ENCODE assay signal across 10 cellular contexts in the genomic region with DNA sequence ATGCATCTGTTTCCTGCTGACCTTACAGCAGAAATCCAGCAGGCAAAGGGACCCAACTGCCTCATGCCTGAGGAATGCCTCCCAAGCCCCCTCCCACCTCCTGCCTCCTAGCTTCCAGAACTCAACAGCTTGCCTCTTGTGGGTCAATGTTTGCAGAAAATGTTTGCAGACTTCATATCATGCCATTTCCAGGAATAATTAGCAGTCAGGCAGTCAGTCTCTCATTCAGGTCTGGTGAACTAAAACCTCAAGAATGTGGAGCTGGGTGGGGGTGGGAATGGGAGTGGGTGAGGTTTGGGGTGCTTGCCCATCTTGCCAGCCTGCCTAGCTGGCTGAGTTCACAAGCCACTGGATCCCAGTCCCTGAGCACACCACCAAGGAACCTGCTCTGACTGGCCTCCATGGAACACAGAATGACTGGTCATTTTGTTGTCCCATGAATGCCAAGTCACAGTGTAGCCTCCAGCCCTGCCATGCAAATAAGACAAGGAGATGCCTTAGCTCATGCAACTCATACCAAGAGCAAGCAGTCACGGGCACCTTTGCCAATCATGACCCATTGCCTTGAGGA. TPM values are rescaled to one million over a fixed set of nuclear protein-coding genes. Genes with fewer than 3 reads are reported as not detected.
DNase-seq lines count a peak whose midpoint lies in the region; ATAC-seq and TF ChIP-seq lines count a peak whose summit lies in the region.
"Had no signal": no experiment of that assay in that cellular context is flagged by ENCODE, and none has a peak within 500 bp of the region (broad histone marks: within the 10 kb centered on the region; RNA-seq: fewer than 3 reads in every experiment).

No MANE protein-coding gene starts in this region.

- H3K4me1 ChIP-seq in SK-N-SH (ENCODE audit: control insufficient read depth in 1 of 2, insufficient read depth in 2 of 2, low read depth in 1 of 2, low read length in 1 of 2), result peaks cover 7 to 21% of the 10 kb centered on the region in 2 experiments; a peak in 3 of 4 replicates
- peaks cover 0 to 3% of the 10 kb centered on the region in 2 donors for H3K4me1 ChIP-seq in thoracic aorta (ENCODE audit: control insufficient read depth in 1 of 2, low read depth in 2 of 2)

- peak overlapping the region; percentile 70 for H3K9ac ChIP-seq in SK-N-SH

- no peak for TF ChIP-seq RAD21 in SK-N-SH (IDR thresholded peaks at IDR 0.05; ENCODE audit: low read length)

- peaks cover 32% of the 10 kb centered on the region for H3F3A ChIP-seq in SK-N-SH (replicated peaks; ENCODE audit: insufficient read depth)

- H3K27me3 ChIP-seq in SK-N-SH (ENCODE audit: insufficient read depth) (no peaks in the 10 kb centered on the region), thoracic aorta (replicated peaks; ENCODE audit: insufficient read depth) (no peaks in the 10 kb centered on the region)

- H3K9me2 ChIP-seq in SK-N-SH, result no peaks in the 10 kb centered on the region

- H3K79me2 ChIP-seq in SK-N-SH (ENCODE audit: insufficient read depth), result no peaks in the 10 kb centered on the region

- CTCF ChIA-PET in SK-N-SH (lab: Yijun Ruan, JAX), result no interaction called here

- peak overlapping the region; percentile 80 for H3K4me2 ChIP-seq in SK-N-SH

- WGBS in SK-N-SH (ENCODE audit: low lambda C conversion rate), result 0% methylated on average over 1 of the region's 1 CpG

- peak in 1 of 2 experiments; percentile 85 for TF ChIP-seq EP300 in SK-N-SH (IDR thresholded peaks at IDR 0.05; ENCODE audit: borderline replicate concordance in 1 of 2, low read depth in 1 of 2, low read length in 1 of 2)

- peak overlapping the region in 1 of 2 experiments; percentile 18; a peak in 1 of 4 replicates for H3K4me3 ChIP-seq in SK-N-SH (ENCODE audit: low read depth in 2 of 2, low read length in 1 of 2)
- H3K4me3 ChIP-seq in foreskin fibroblast (ENCODE audit: low read depth in 1 of 2, low read length in 2 of 2), result no peak overlapping the region
- H3K4me3 ChIP-seq in thoracic aorta, result no peak overlapping the region

- H3K9me3 ChIP-seq in SK-N-SH (no peaks in the 10 kb centered on the region), thoracic aorta (no peaks in the 10 kb centered on the region)

- DNase-seq in NCI-H2196 (lab: John Stamatoyannopoulos, UW; ENCODE audit: unreplicated experiment) (peak; percentile 53), NCI-H2196 treated with DMSO at 0.1 percent for 48 hours (lab: John Stamatoyannopoulos, UW; ENCODE audit: unreplicated experiment) (no peak), SK-N-SH (no peak), foreskin fibroblast (peak; percentile 49 to 68), thoracic aorta (ENCODE audit: low spot score) (no peak), NCI-H187 treated with DMSO at 0.1 percent for 48 hours (lab: John Stamatoyannopoulos, UW) (no peak), occipital lobe (lab: John Stamatoyannopoulos, UW) (no peak)
- DNase-seq: NCI-H1694 treated with DMSO at 0.1 percent for 48 hours; stimulated activated naive B cell treated with anti-CD40 and anti-IgM and Interleukin-4, amounts not matched to agents 10 μg/mL and 1 μg/mL and 100 μg/mL, for 72 hours had no signal

- ATAC-seq in thoracic aorta (ENCODE audit: insufficient number of reproducible peaks, low FRiP score, low read depth), result peak; percentile 60
- ATAC-seq in HG03175 (IDR thresholded peaks at IDR 0.05; ENCODE audit: unreplicated experiment), result no peak
- ATAC-seq: stimulated activated naive B cell treated with anti-CD40 and anti-IgM and Interleukin-4, amounts not matched to agents 10 μg/mL and 1 μg/mL and 100 μg/mL, for 72 hours had no signal

- H3K27ac ChIP-seq in SK-N-SH (ENCODE audit: low read depth in 2 of 2, low read length in 1 of 2), result peak overlapping the region; percentile 93 to 99
- H3K27ac ChIP-seq in thoracic aorta, result peak overlapping the region; percentile 7 to 34

- POLR2A ChIA-PET in SK-N-SH (lab: Yijun Ruan, JAX), result no interaction called here

- TF ChIP-seq CTCF in SK-N-SH (IDR thresholded peaks at IDR 0.05) (no peak), foreskin fibroblast (IDR thresholded peaks at IDR 0.05; ENCODE audit: low read depth, low read length) (no peak), thoracic aorta (IDR thresholded peaks at IDR 0.05) (no peak)

- no peak overlapping the region for H2AFZ ChIP-seq in SK-N-SH (ENCODE audit: low read depth)

- no peaks in the 10 kb centered on the region for H3K36me3 ChIP-seq in SK-N-SH (replicated peaks in 1 of 2; ENCODE audit: control insufficient read depth in 1 of 2, insufficient read depth in 2 of 2, low read length in 1 of 2)
- no peaks in the 10 kb centered on the region for H3K36me3 ChIP-seq in thoracic aorta

- no peaks in the 10 kb centered on the region for H4K20me1 ChIP-seq in SK-N-SH (ENCODE audit: insufficient read depth)

TF ChIP-seq in SK-N-SH, 30 proteins besides CTCF, POLR2A, EP300 and RAD21 (continues in another document):
- TF ChIP-seq POLR2AphosphoS5 (IDR thresholded peaks at IDR 0.05; ENCODE audit: low read depth, low read length), result peak; percentile 53; the same call in 1 of the 2 replicates
- no peak for TF ChIP-seq FOXJ3 (CRISPR knock-in tag; IDR thresholded peaks at IDR 0.05)
- TF ChIP-seq EZH2phosphoT487 (IDR thresholded peaks at IDR 0.05; ENCODE audit: borderline replicate concordance, low read depth), result no peak
- no peak for TF ChIP-seq SIN3A (IDR thresholded peaks at IDR 0.05; ENCODE audit: borderline replicate concordance, low read depth, low read length)
- peak; percentile 45; the same call in 1 of the 2 replicates for TF ChIP-seq FOSL2 (IDR thresholded peaks at IDR 0.05; ENCODE audit: borderline replicate concordance, low read depth)
- peak; percentile 48 for TF ChIP-seq RXRA (IDR thresholded peaks at IDR 0.05; ENCODE audit: borderline replicate concordance, low read depth)
- no peak for TF ChIP-seq RFX5 (IDR thresholded peaks at IDR 0.05; ENCODE audit: low read length)
- peak; percentile 1; the same call in 1 of the 2 replicates for TF ChIP-seq TCF12 (IDR thresholded peaks at IDR 0.05)
- TF ChIP-seq, protein P1, sequence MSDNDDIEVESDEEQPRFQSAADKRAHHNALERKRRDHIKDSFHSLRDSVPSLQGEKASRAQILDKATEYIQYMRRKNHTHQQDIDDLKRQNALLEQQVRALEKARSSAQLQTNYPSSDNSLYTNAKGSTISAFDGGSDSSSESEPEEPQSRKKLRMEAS (IDR thresholded peaks at IDR 0.05; ENCODE audit: low read depth), result peak; percentile 11; the same call in 1 of the 2 replicates
- TF ChIP-seq, protein P2, sequence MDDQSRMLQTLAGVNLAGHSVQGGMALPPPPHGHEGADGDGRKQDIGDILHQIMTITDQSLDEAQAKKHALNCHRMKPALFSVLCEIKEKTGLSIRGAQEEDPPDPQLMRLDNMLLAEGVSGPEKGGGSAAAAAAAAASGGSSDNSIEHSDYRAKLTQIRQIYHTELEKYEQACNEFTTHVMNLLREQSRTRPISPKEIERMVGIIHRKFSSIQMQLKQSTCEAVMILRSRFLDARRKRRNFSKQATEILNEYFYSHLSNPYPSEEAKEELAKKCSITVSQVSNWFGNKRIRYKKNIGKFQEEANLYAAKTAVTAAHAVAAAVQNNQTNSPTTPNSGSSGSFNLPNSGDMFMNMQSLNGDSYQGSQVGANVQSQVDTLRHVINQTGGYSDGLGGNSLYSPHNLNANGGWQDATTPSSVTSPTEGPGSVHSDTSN (IDR thresholded peaks at IDR 0.05), result peak; percentile 90
- TF ChIP-seq, protein P3, sequence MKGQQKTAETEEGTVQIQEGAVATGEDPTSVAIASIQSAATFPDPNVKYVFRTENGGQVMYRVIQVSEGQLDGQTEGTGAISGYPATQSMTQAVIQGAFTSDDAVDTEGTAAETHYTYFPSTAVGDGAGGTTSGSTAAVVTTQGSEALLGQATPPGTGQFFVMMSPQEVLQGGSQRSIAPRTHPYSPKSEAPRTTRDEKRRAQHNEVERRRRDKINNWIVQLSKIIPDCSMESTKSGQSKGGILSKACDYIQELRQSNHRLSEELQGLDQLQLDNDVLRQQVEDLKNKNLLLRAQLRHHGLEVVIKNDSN (IDR thresholded peaks at IDR 0.05; ENCODE audit: borderline replicate concordance, low read depth), result no peak
- TF ChIP-seq TAF1 (IDR thresholded peaks at IDR 0.05; ENCODE audit: borderline replicate concordance, low read depth, low read length), result peak; percentile 39
- TF ChIP-seq SMC3 (IDR thresholded peaks at IDR 0.05; ENCODE audit: low read depth, low read length), result no peak
- TF ChIP-seq RCOR1 (IDR thresholded peaks at IDR 0.05; ENCODE audit: low read length), result no peak
- TF ChIP-seq, protein P4, sequence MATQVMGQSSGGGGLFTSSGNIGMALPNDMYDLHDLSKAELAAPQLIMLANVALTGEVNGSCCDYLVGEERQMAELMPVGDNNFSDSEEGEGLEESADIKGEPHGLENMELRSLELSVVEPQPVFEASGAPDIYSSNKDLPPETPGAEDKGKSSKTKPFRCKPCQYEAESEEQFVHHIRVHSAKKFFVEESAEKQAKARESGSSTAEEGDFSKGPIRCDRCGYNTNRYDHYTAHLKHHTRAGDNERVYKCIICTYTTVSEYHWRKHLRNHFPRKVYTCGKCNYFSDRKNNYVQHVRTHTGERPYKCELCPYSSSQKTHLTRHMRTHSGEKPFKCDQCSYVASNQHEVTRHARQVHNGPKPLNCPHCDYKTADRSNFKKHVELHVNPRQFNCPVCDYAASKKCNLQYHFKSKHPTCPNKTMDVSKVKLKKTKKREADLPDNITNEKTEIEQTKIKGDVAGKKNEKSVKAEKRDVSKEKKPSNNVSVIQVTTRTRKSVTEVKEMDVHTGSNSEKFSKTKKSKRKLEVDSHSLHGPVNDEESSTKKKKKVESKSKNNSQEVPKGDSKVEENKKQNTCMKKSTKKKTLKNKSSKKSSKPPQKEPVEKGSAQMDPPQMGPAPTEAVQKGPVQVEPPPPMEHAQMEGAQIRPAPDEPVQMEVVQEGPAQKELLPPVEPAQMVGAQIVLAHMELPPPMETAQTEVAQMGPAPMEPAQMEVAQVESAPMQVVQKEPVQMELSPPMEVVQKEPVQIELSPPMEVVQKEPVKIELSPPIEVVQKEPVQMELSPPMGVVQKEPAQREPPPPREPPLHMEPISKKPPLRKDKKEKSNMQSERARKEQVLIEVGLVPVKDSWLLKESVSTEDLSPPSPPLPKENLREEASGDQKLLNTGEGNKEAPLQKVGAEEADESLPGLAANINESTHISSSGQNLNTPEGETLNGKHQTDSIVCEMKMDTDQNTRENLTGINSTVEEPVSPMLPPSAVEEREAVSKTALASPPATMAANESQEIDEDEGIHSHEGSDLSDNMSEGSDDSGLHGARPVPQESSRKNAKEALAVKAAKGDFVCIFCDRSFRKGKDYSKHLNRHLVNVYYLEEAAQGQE (IDR thresholded peaks at IDR 0.05; ENCODE audit: low read depth, low read length), result peak; percentile 56
- no peak for TF ChIP-seq CHD2 (IDR thresholded peaks at IDR 0.05; ENCODE audit: low read length, partially characterized antibody)
- TF ChIP-seq NFIC (IDR thresholded peaks at IDR 0.05; ENCODE audit: borderline replicate concordance), result peak; percentile 45
- TF ChIP-seq TEAD4 (IDR thresholded peaks at IDR 0.05; ENCODE audit: borderline replicate concordance, insufficient read depth), result no peak; the same call in 1 of the 2 replicates

RNA-seq across cellular contexts. Expression of a gene that starts 12.1 kb away (rescaled TPM):
- polyA plus RNA-seq in SK-N-SH (2012; rRNA removed), result 50.9 and 72.3 TPM in 2 replicates
- polyA plus RNA-seq in SK-N-SH (2012; cell fraction: cytosol; rRNA removed), result 43.2 and 53.1 TPM in 2 replicates
- 19.3 and 28.0 TPM in 2 replicates for polyA plus RNA-seq in SK-N-SH (2012; cell fraction: nucleus; rRNA removed)
- total RNA-seq in thoracic aorta (not detected), occipital lobe (not detected)

Comparison
In these comparisons a context has a peak if more than half of its experiments do, and no peak if none do; other contexts are left out.
1. DNase-seq: peak in NCI-H2196 (single experiment) and foreskin fibroblast (2 of 2); none in NCI-H2196 treated with DMSO at 0.1 percent for 48 hours (single experiment), SK-N-SH (single experiment), thoracic aorta (single experiment), NCI-H187 treated with DMSO at 0.1 percent for 48 hours (single experiment) and occipital lobe (single experiment).